ENCODE assay signal across 10 cellular contexts in genomic region chr12:64180951-64181350, GRCh38. TPM values are rescaled to one million over a fixed set of nuclear protein-coding genes. Genes with fewer than 3 reads are reported as not detected.
DNase-seq lines count a peak whose midpoint lies in the region; TF ChIP-seq lines count a peak whose summit lies in the region.
"Had no signal": no experiment of that assay in that cellular context is flagged by ENCODE, and none has a peak within 500 bp of the region (broad histone marks: within the 10 kb centered on the region; RNA-seq: fewer than 3 reads in every experiment).

No MANE protein-coding gene starts in this region.

- peaks cover 12% of the 10 kb centered on the region for H3K36me3 Mint-ChIP-seq in activated naive CD8-positive, alpha-beta T cell treated with anti-CD3 and anti-CD28 coated beads for 36 hours

- no peaks in the 10 kb centered on the region for H3K27me3 Mint-ChIP-seq in activated naive CD8-positive, alpha-beta T cell treated with anti-CD3 and anti-CD28 coated beads for 36 hours

- no peaks in the 10 kb centered on the region for H3K36me3 ChIP-seq in HUES48 (ENCODE audit: control insufficient read depth, insufficient read depth, low read length)
- no peaks in the 10 kb centered on the region for H3K36me3 ChIP-seq in tibial artery

- no peak overlapping the region for H3K9ac ChIP-seq in HUES48 (ENCODE audit: low read depth, low read length)

- H3K9me3 Mint-ChIP-seq in activated naive CD8-positive, alpha-beta T cell treated with anti-CD3 and anti-CD28 coated beads for 36 hours = no peaks in the 10 kb centered on the region
- H3K9me3 Mint-ChIP-seq: neural crest cell had no signal

- no peak overlapping the region for H3K4me3 Mint-ChIP-seq in activated naive CD8-positive, alpha-beta T cell treated with anti-CD3 and anti-CD28 coated beads for 36 hours
- H3K4me3 Mint-ChIP-seq: neural crest cell had no signal

- H3K27ac ChIP-seq in HUES48 (ENCODE audit: low read depth, low read length) = peak overlapping the region; percentile 31
- peak overlapping the region; percentile 11 for H3K27ac ChIP-seq in caudate nucleus (ENCODE audit: low read depth, low read length)
- H3K27ac ChIP-seq in tibial artery = peak overlapping the region in 1 of 2 donors; percentile 61

- H3K4me1 Mint-ChIP-seq in activated naive CD8-positive, alpha-beta T cell treated with anti-CD3 and anti-CD28 coated beads for 36 hours = no peaks in the 10 kb centered on the region
- H3K4me1 Mint-ChIP-seq: neural crest cell had no signal

- H3K9me3 ChIP-seq in HUES48 (ENCODE audit: control insufficient read depth, insufficient read depth, low read length) (no peaks in the 10 kb centered on the region), tibial artery (no peaks in the 10 kb centered on the region)

- H3K27ac Mint-ChIP-seq in activated naive CD8-positive, alpha-beta T cell treated with anti-CD3 and anti-CD28 coated beads for 36 hours = no peak overlapping the region

- H3K4me3 ChIP-seq in HUES48 (ENCODE audit: low read depth, low read length) (no peak overlapping the region), tibial artery (peak overlapping the region; percentile 6 to 7)

- DNase-seq in caudate nucleus (lab: John Stamatoyannopoulos, UW) (no peak), kidney glomerular epithelial cell (lab: John Stamatoyannopoulos, UW) (peak; percentile 59), tibial artery (no peak), NCI-H1694 (lab: John Stamatoyannopoulos, UW) (no peak), KG1 (lab: John Stamatoyannopoulos, UW) (no peak)
- DNase-seq in activated naive CD4-positive, alpha-beta T cell treated with Interleukin-2 at 50 U/mL for 16 hours = no peak
- no peak for DNase-seq in activated naive CD8-positive, alpha-beta T cell treated with anti-CD3 and anti-CD28 coated beads for 36 hours
- DNase-seq: T-helper 1 cell had no signal

- no peak for TF ChIP-seq CTCF in tibial artery (IDR thresholded peaks at IDR 0.05)

- intact Hi-C loops in tibial artery (cut with DNase I; ENCODE audit: low total_unique reads) = loop anchor here (5.0 kb wide), 1 partner anchor 339 kb away; the partner anchor contains the start of gene SRGAP1

- H3K27me3 ChIP-seq in HUES48 (ENCODE audit: control insufficient read depth, insufficient read depth, low read length) = no peaks in the 10 kb centered on the region
- H3K27me3 ChIP-seq in tibial artery = no peaks in the 10 kb centered on the region

- H3K4me1 ChIP-seq in HUES48 (ENCODE audit: control insufficient read depth, insufficient read depth, low read length) (no peaks in the 10 kb centered on the region), tibial artery (peaks cover 0 to 24% (median 7%) of the 10 kb centered on the region in 4 donors)

RNA-seq across cellular contexts. Expression of gene KICS2, which starts 41.1 kb away (rescaled TPM):
- total RNA-seq in activated naive CD8-positive, alpha-beta T cell treated with anti-CD3 and anti-CD28 coated beads for 36 hours = 10 to 100 TPM; 12.9 to 13.4 TPM
